In the genomic region with DNA sequence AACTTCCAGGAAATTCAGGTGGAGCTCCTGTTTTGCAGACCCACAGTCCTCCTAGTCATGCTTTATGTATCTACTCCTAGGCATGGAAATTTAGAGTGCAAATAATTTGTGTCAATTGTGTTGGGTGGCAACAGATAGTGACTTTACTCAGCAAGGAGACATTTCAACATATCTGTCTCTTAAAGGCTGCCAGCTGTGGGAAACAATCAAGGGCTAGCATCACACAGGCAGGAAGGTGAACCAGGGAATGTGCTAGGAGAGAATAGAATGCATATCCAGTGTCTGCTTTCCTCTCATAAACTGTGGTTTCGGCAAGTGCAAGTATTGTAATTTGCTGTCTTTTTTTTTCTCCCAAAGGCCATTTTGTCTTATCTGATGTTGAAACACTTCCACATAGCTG, we compare ENCODE assay signal across 35 cellular contexts.
"Had no signal": no experiment of that assay in that cellular context is flagged by ENCODE, and none has a peak within 500 bp of the region (broad histone marks: within the 10 kb centered on the region; RNA-seq: fewer than 3 reads in every experiment).

No MANE protein-coding gene starts in this region.

- H3K27ac ChIP-seq: adrenal gland, ascending aorta, brain microvascular endothelial cell, epithelial cell of prostate, esophagus squamous epithelium, gastrocnemius medialis, neural progenitor cell, parathyroid adenoma, right atrium auricular region, spleen, testis, transverse colon, WERI-Rb-1 had no signal

- H3K27me3 Mint-ChIP-seq: activated CD4-positive, alpha-beta memory T cell treated with anti-CD3 and anti-CD28 coated beads for 36 hours; activated naive CD8-positive, alpha-beta T cell treated with anti-CD3 and anti-CD28 coated beads for 36 hours; naive thymus-derived CD8-positive, alpha-beta T cell; T-helper 17 cell had no signal

- H3K36me3 ChIP-seq: adrenal gland, ascending aorta, brain microvascular endothelial cell, esophagus squamous epithelium, gastrocnemius medialis, neural progenitor cell, right atrium auricular region, spleen, transverse colon, WERI-Rb-1 had no signal

- H3K4me1 Mint-ChIP-seq: activated naive CD8-positive, alpha-beta T cell treated with anti-CD3 and anti-CD28 coated beads for 36 hours; naive thymus-derived CD8-positive, alpha-beta T cell; T-helper 17 cell had no signal

- H3K27ac Mint-ChIP-seq: activated CD4-positive, alpha-beta memory T cell treated with anti-CD3 and anti-CD28 coated beads for 36 hours; activated naive CD4-positive, alpha-beta T cell treated with anti-CD3 and anti-CD28 coated beads for 36 hours; activated naive CD8-positive, alpha-beta T cell treated with anti-CD3 and anti-CD28 coated beads for 36 hours; activated T-helper 1 cell treated with anti-CD3 and anti-CD28 coated beads, Interleukin-12 subunit alpha, Interleukin-12 subunit beta, Interleukin-2, Interleukin-4 antibody, amounts not matched to agents 30 ng/mL and 10 ng/mL and 1 ng/mL, durations not matched to agents 14 hours and 24 hours and 36 hours; naive thymus-derived CD8-positive, alpha-beta T cell; neural progenitor cell; T-helper 17 cell had no signal

- H3K36me3 Mint-ChIP-seq: activated CD4-positive, alpha-beta memory T cell treated with anti-CD3 and anti-CD28 coated beads for 36 hours; activated naive CD8-positive, alpha-beta T cell treated with anti-CD3 and anti-CD28 coated beads for 36 hours had no signal

- H3K4me3 ChIP-seq: adrenal gland, ascending aorta, esophagus squamous epithelium, gastrocnemius medialis, neural progenitor cell, right atrium auricular region, spleen, testis, transverse colon had no signal

- H3K79me2 ChIP-seq: parathyroid adenoma had no signal

- H2AFZ ChIP-seq: neural progenitor cell, parathyroid adenoma had no signal

- H3K27me3 ChIP-seq: adrenal gland, ascending aorta, brain microvascular endothelial cell, esophagus squamous epithelium, gastrocnemius medialis, neural progenitor cell, right atrium auricular region, spleen, testis, transverse colon had no signal

- H3K9ac ChIP-seq: neural progenitor cell, parathyroid adenoma had no signal

- H3K4me3 Mint-ChIP-seq: activated CD4-positive, alpha-beta memory T cell treated with anti-CD3 and anti-CD28 coated beads for 36 hours; activated naive CD4-positive, alpha-beta T cell treated with anti-CD3 and anti-CD28 coated beads for 36 hours; activated naive CD8-positive, alpha-beta T cell treated with anti-CD3 and anti-CD28 coated beads for 36 hours; activated T-helper 1 cell treated with anti-CD3 and anti-CD28 coated beads, Interleukin-12 subunit alpha, Interleukin-12 subunit beta, Interleukin-2, Interleukin-4 antibody, amounts not matched to agents 30 ng/mL and 10 ng/mL and 1 ng/mL, durations not matched to agents 14 hours and 24 hours and 36 hours; naive thymus-derived CD8-positive, alpha-beta T cell; neural progenitor cell; T-helper 17 cell had no signal

- DNase-seq: activated CD4-positive, alpha-beta memory T cell treated with anti-CD3 and anti-CD28 coated beads for 36 hours; activated CD4-positive, alpha-beta T cell treated with anti-CD3 and anti-CD28 coated beads for 48 hours; activated CD8-positive, alpha-beta memory T cell treated with anti-CD3 and anti-CD28 coated beads, Interleukin-2, amount 50 U/mL, for 4 hours; activated effector memory CD4-positive, alpha-beta T cell treated with anti-CD3 and anti-CD28 coated beads, Interleukin-2, amount 50 U/mL, for 16 hours; activated naive CD4-positive, alpha-beta T cell treated with anti-CD3 and anti-CD28 coated beads for 36 hours; activated naive CD8-positive, alpha-beta T cell treated with anti-CD3 and anti-CD28 coated beads for 36 hours; activated T-cell treated with anti-CD3 and anti-CD28 coated beads, Interleukin-2, amount 50 U/mL, for 1 hour; adrenal gland; brain microvascular endothelial cell; central memory CD4-positive, alpha-beta T cell; dermis blood vessel endothelial cell; effector CD4-positive, alpha-beta T cell; esophagus squamous epithelium; gastrocnemius medialis; glutamatergic neuron; left cardiac atrium; midbrain; naive thymus-derived CD8-positive, alpha-beta T cell; occipital lobe; spleen; stimulated activated naive CD4-positive, alpha-beta T cell treated with Interleukin-2 at 50 U/mL for 16 hours; T-helper 17 cell; T1000; testis; transverse colon; WERI-Rb-1 had no signal

- H3K4me1 ChIP-seq: adrenal gland, ascending aorta, gastrocnemius medialis, parathyroid adenoma, right atrium auricular region, spleen, testis, transverse colon had no signal

- ATAC-seq: activated CD4-positive, CD25-positive, alpha-beta regulatory T cell treated with anti-CD3 and anti-CD28 coated beads, Interleukin-2, amount 50 U/mL, for 24 hours; gastrocnemius medialis; left cardiac atrium; naive thymus-derived CD8-positive, alpha-beta T cell; T-helper 17 cell had no signal

- H3K9me3 ChIP-seq: adrenal gland, esophagus squamous epithelium, gastrocnemius medialis, testis, transverse colon had no signal

- FAIRE-seq: endometrium, urothelium cell line had no signal
